ENCODE assay signal across 17 cellular contexts in genomic region chr1:154777151-154777550, GRCh38.
A peak's percentile ranks its signal among the peaks of the same experiment; 100 is the strongest.
DNase-seq lines count a peak whose midpoint lies in the region; ATAC-seq, FAIRE-seq and TF ChIP-seq lines count a peak whose summit lies in the region.
"Had no signal": no experiment of that assay in that cellular context is flagged by ENCODE, and none has a peak within 500 bp of the region (broad histone marks: within the 10 kb centered on the region; RNA-seq: fewer than 3 reads in every experiment).

No MANE protein-coding gene starts in this region.

- POLR2A ChIA-PET in HEK293 (lab: Yijun Ruan, JAX): interaction anchor here (0.6 kb wide), 1 partner anchor 564 kb away, joined by 3 read pairs; no protein-coding TSS in a partner anchor

- CTCF ChIA-PET in HEK293 (lab: Yijun Ruan, JAX): no interaction called here

- no peaks in the 10 kb centered on the region for H4K20me1 ChIP-seq in smooth muscle cell (ENCODE audit: low read depth)

- no peak overlapping the region for H3K4me3 ChIP-seq in HEK293 (ENCODE audit: low read depth, low read length)
- no peak overlapping the region for H3K4me3 ChIP-seq in bronchial epithelial cell (ENCODE audit: low read depth, low read length)
- H3K4me3 ChIP-seq in smooth muscle cell: no peak overlapping the region
- H3K4me3 ChIP-seq: HAP-1, PC-9 had no signal

- H3K4me2 ChIP-seq in smooth muscle cell: no peak overlapping the region
- H3K4me2 ChIP-seq: PC-9 had no signal

- no peak overlapping the region for H3K9ac ChIP-seq in smooth muscle cell (ENCODE audit: low read depth)

- ATAC-seq in HG03520 (IDR thresholded peaks at IDR 0.05; ENCODE audit: unreplicated experiment): no peak

- WGBS in smooth muscle cell (ENCODE audit: low lambda C conversion rate): 80% methylated on average over 5 of the region's 5 CpGs

- H3K27ac ChIP-seq in HEK293 (ENCODE audit: extremely low read depth, low read depth, low read length) (no peak overlapping the region), smooth muscle cell (ENCODE audit: low read depth) (peak overlapping the region; percentile 67)
- H3K27ac ChIP-seq: PC-9 had no signal

- TF ChIP-seq CTCF in HEK293 (tag by site-specific recombination; IDR thresholded peaks at IDR 0.05) (no peak), bronchial epithelial cell (IDR thresholded peaks at IDR 0.05; ENCODE audit: insufficient read depth, low read length, severe bottlenecking) (no peak), smooth muscle cell (IDR thresholded peaks at IDR 0.05; ENCODE audit: borderline replicate concordance, insufficient read depth, poor library complexity, severe bottlenecking) (no peak)

- H3K9me3 ChIP-seq in HEK293 (ENCODE audit: control insufficient read depth, insufficient read depth, low read depth, low read length): no peaks in the 10 kb centered on the region
- no peaks in the 10 kb centered on the region for H3K9me3 ChIP-seq in smooth muscle cell (replicated peaks; ENCODE audit: low read depth)
- H3K9me3 ChIP-seq: Caco-2, HAP-1 had no signal

- H3K27me3 ChIP-seq in bronchial epithelial cell (ENCODE audit: control insufficient read depth, insufficient read depth, low read length) (no peaks in the 10 kb centered on the region), smooth muscle cell (ENCODE audit: low read depth) (peaks cover 4% of the 10 kb centered on the region)

- DNase-seq in activated effector memory CD4-positive, alpha-beta T cell treated with anti-CD3 and anti-CD28 coated beads, Interleukin-2, amount 50 U/mL, for 16 hours: peak; percentile 55
- no peak for DNase-seq in activated effector memory CD4-positive, alpha-beta T cell treated with Interleukin-2 at 50 U/mL for 16 hours
- peak; percentile 49 for DNase-seq in bronchial epithelial cell (ENCODE audit: low read depth)
- no peak for DNase-seq in smooth muscle cell (lab: John Stamatoyannopoulos, UW; ENCODE audit: unreplicated experiment)
- no peak for DNase-seq in NCI-H187 treated with DMSO at 0.1 percent for 48 hours (lab: John Stamatoyannopoulos, UW)
- DNase-seq in frontal cortex (ENCODE audit: low spot score in 2 of 2): no peak
- DNase-seq: Caco-2, DMS53, NCI-H1436, NCI-H2227 treated with DMSO at 0.1 percent for 48 hours, NCI-H526 treated with DMSO at 0.1 percent for 48 hours, PC-9 had no signal

- FAIRE-seq in bronchial epithelial cell (lab: Jason Lieb, UNC) (peak; percentile 70), frontal cortex (lab: Jason Lieb, UNC) (no peak)
- FAIRE-seq: GM12891, HTR-8/SVneo had no signal

- no peaks in the 10 kb centered on the region for H3F3A ChIP-seq in smooth muscle cell (ENCODE audit: low read depth)

- H3K4me1 ChIP-seq in HEK293 (ENCODE audit: control insufficient read depth, insufficient read depth, low read length): no peaks in the 10 kb centered on the region
- H3K4me1 ChIP-seq in smooth muscle cell (ENCODE audit: low read depth): no peaks in the 10 kb centered on the region
- H3K4me1 ChIP-seq: Caco-2 had no signal

- H3K79me2 ChIP-seq in smooth muscle cell (ENCODE audit: low read depth): no peaks in the 10 kb centered on the region

- H2AFZ ChIP-seq in smooth muscle cell (ENCODE audit: low read depth): no peak overlapping the region
- H2AFZ ChIP-seq: PC-9 had no signal

- H3K36me3 ChIP-seq in HEK293 (ENCODE audit: control insufficient read depth in 2 of 2, insufficient read depth in 1 of 2, low read length in 2 of 2) (no peaks in the 10 kb centered on the region), bronchial epithelial cell (ENCODE audit: control insufficient read depth, insufficient read depth, low read length) (no peaks in the 10 kb centered on the region), smooth muscle cell (ENCODE audit: low read depth) (no peaks in the 10 kb centered on the region)
- H3K36me3 ChIP-seq: HAP-1 had no signal

TF ChIP-seq in HEK293, 187 proteins besides CTCF, POLR2A, EP300 and RAD21:
- TF ChIP-seq ZFHX2 (tag by site-specific recombination; conservative IDR thresholded peaks at IDR 0.05) (peak; percentile 43; the same call in 1 of the 2 replicates), EGR2 (tag by site-specific recombination; IDR thresholded peaks at IDR 0.05; ENCODE audit: low read depth) (peak; percentile 51), INSM2 (tag by site-specific recombination; IDR thresholded peaks at IDR 0.05) (no peak)

Comparison
In these comparisons a context has a peak if more than half of its experiments do, and no peak if none do; other contexts are left out.
1. DNase-seq: peak in activated effector memory CD4-positive, alpha-beta T cell treated with anti-CD3 and anti-CD28 coated beads, Interleukin-2, amount 50 U/mL, for 16 hours (single experiment) and bronchial epithelial cell (single experiment); none in activated effector memory CD4-positive, alpha-beta T cell treated with Interleukin-2 at 50 U/mL for 16 hours (single experiment), smooth muscle cell (single experiment), NCI-H187 treated with DMSO at 0.1 percent for 48 hours (single experiment) and frontal cortex (0 of 2).